8 cellular contexts compared by ENCODE assay signal in genomic region chr4:72302981-72303704, GRCh38.
A peak's percentile ranks its signal among the peaks of the same experiment; 100 is the strongest.
DNase-seq lines count a peak whose midpoint lies in the region; ATAC-seq and TF ChIP-seq lines count a peak whose summit lies in the region.

No MANE protein-coding gene starts in this region.

- CTCF ChIA-PET in PC-3 (lab: Charles Lee): interaction anchor here (0.6 to 1.8 kb wide), 3 partner anchors 22 to 206 kb away, joined by 4 to 7 read pairs (median 5); no protein-coding TSS in a partner anchor

- no peaks in the 10 kb centered on the region for H3K9me3 Mint-ChIP-seq in activated T-helper 1 cell treated with anti-CD3 and anti-CD28 coated beads, Interleukin-12 subunit alpha, Interleukin-12 subunit beta, Interleukin-2, Interleukin-4 antibody, amounts not matched to agents 30 ng/mL and 10 ng/mL and 1 ng/mL, durations not matched to agents 14 hours and 24 hours and 36 hours

- H3K9ac ChIP-seq in PC-3 (ENCODE audit: low read length): no peak overlapping the region

- H3K4me3 ChIP-seq in PC-3 (ENCODE audit: low read length) (no peak overlapping the region), left ventricle myocardium inferior (no peak overlapping the region), sigmoid colon (no peak overlapping the region)

- H3K4me3 Mint-ChIP-seq in activated T-helper 1 cell treated with anti-CD3 and anti-CD28 coated beads, Interleukin-12 subunit alpha, Interleukin-12 subunit beta, Interleukin-2, Interleukin-4 antibody, amounts not matched to agents 30 ng/mL and 10 ng/mL and 1 ng/mL, durations not matched to agents 14 hours and 24 hours and 36 hours: no peak overlapping the region

- ATAC-seq in GM19035 (IDR thresholded peaks at IDR 0.05; ENCODE audit: unreplicated experiment) (peak; percentile 95), HG03103 (IDR thresholded peaks at IDR 0.05; ENCODE audit: low read depth, unreplicated experiment) (peak; percentile 84), PC-3 (peak; percentile 93)

- H3F3A ChIP-seq in PC-3 (ENCODE audit: low read length, unreplicated experiment): no peaks in the 10 kb centered on the region

- H3K27ac ChIP-seq in PC-3 (ENCODE audit: low read length) (no peak overlapping the region), left ventricle myocardium inferior (replicated peaks) (no peak overlapping the region), sigmoid colon (no peak overlapping the region)

- WGBS in sigmoid colon, 2 donors: 52 to 71% methylated on average over 4 of the region's 4 CpGs

- H3K27ac Mint-ChIP-seq in activated T-helper 1 cell treated with anti-CD3 and anti-CD28 coated beads, Interleukin-12 subunit alpha, Interleukin-12 subunit beta, Interleukin-2, Interleukin-4 antibody, amounts not matched to agents 30 ng/mL and 10 ng/mL and 1 ng/mL, durations not matched to agents 14 hours and 24 hours and 36 hours: no peak overlapping the region

- peak; percentile 32 for DNase-seq in COLO829 (ENCODE audit: low spot score)
- DNase-seq in PC-3: peak; percentile 80
- peak; percentile 4 for DNase-seq in activated T-helper 1 cell treated with anti-CD3 and anti-CD28 coated beads, Interleukin-12 subunit alpha, Interleukin-12 subunit beta, Interleukin-2, Interleukin-4 antibody, amounts not matched to agents 30 ng/mL and 10 ng/mL and 1 ng/mL, durations not matched to agents 14 hours and 24 hours and 36 hours (ENCODE audit: low spot score)
- DNase-seq in left ventricle myocardium inferior: no peak
- no peak for DNase-seq in sigmoid colon
- DNase-seq in middle frontal gyrus (ENCODE audit: extremely low spot score, low spot score): no peak

- H3K4me1 Mint-ChIP-seq in activated T-helper 1 cell treated with anti-CD3 and anti-CD28 coated beads, Interleukin-12 subunit alpha, Interleukin-12 subunit beta, Interleukin-2, Interleukin-4 antibody, amounts not matched to agents 30 ng/mL and 10 ng/mL and 1 ng/mL, durations not matched to agents 14 hours and 24 hours and 36 hours (ENCODE audit: low read depth): no peaks in the 10 kb centered on the region

- no TSS peak for BruUV-seq in PC-3 (replicated peaks; lab: Mats Ljungman, UMichigan)

- intact Hi-C loops in PC-3 (cut with micrococcal nuclease): no loop called here
- intact Hi-C loops in activated T-helper 1 cell treated with anti-CD3 and anti-CD28 coated beads, Interleukin-12 subunit alpha, Interleukin-12 subunit beta, Interleukin-2, Interleukin-4 antibody, amounts not matched to agents 30 ng/mL and 10 ng/mL and 1 ng/mL, durations not matched to agents 14 hours and 24 hours and 36 hours (cut with micrococcal nuclease): no loop called here
- intact Hi-C loops in left ventricle myocardium inferior (cut with micrococcal nuclease): no loop called here
- intact Hi-C loops in sigmoid colon (cut with DNase I): no loop called here

- TF ChIP-seq POLR2A in sigmoid colon (IDR thresholded peaks at IDR 0.05): no peak

- H3K27me3 ChIP-seq in PC-3 (ENCODE audit: low read length) (no peaks in the 10 kb centered on the region), left ventricle myocardium inferior (ENCODE audit: low read depth) (no peaks in the 10 kb centered on the region), sigmoid colon (no peaks in the 10 kb centered on the region)

- POLR2A ChIA-PET in PC-3 (lab: Charles Lee; ENCODE audit: unreplicated experiment): no interaction called here

- H3K79me2 ChIP-seq in PC-3 (ENCODE audit: low read length): no peaks in the 10 kb centered on the region

- no peaks in the 10 kb centered on the region for H3K9me3 ChIP-seq in PC-3 (ENCODE audit: low read length)
- H3K9me3 ChIP-seq in left ventricle myocardium inferior (replicated peaks): no peaks in the 10 kb centered on the region
- no peaks in the 10 kb centered on the region for H3K9me3 ChIP-seq in sigmoid colon

- H3K36me3 Mint-ChIP-seq in activated T-helper 1 cell treated with anti-CD3 and anti-CD28 coated beads, Interleukin-12 subunit alpha, Interleukin-12 subunit beta, Interleukin-2, Interleukin-4 antibody, amounts not matched to agents 30 ng/mL and 10 ng/mL and 1 ng/mL, durations not matched to agents 14 hours and 24 hours and 36 hours (ENCODE audit: low read depth): no peaks in the 10 kb centered on the region

- peaks cover 2% of the 10 kb centered on the region for H3K27me3 Mint-ChIP-seq in activated T-helper 1 cell treated with anti-CD3 and anti-CD28 coated beads, Interleukin-12 subunit alpha, Interleukin-12 subunit beta, Interleukin-2, Interleukin-4 antibody, amounts not matched to agents 30 ng/mL and 10 ng/mL and 1 ng/mL, durations not matched to agents 14 hours and 24 hours and 36 hours (ENCODE audit: insufficient read depth)

- H4K20me1 ChIP-seq in PC-3 (ENCODE audit: low read length): no peaks in the 10 kb centered on the region

- no peaks in the 10 kb centered on the region for H3K9me2 ChIP-seq in PC-3 (replicated peaks; ENCODE audit: low read length)

- no peaks in the 10 kb centered on the region for H3K4me1 ChIP-seq in PC-3 (ENCODE audit: insufficient read depth, low read length)
- no peaks in the 10 kb centered on the region for H3K4me1 ChIP-seq in left ventricle myocardium inferior
- H3K4me1 ChIP-seq in sigmoid colon: no peaks in the 10 kb centered on the region

- no peak overlapping the region for H3K4me2 ChIP-seq in PC-3 (ENCODE audit: low read length)

- H2AFZ ChIP-seq in PC-3 (ENCODE audit: low read length): no peak overlapping the region

- TF ChIP-seq EP300 in sigmoid colon (IDR thresholded peaks at IDR 0.05): no peak

- TF ChIP-seq CTCF in PC-3 (conservative IDR thresholded peaks at IDR 0.05; ENCODE audit: low read depth, low read length): peak; percentile 93
- peak; percentile 76 for TF ChIP-seq CTCF in left ventricle myocardium inferior (IDR thresholded peaks at IDR 0.05; ENCODE audit: borderline replicate concordance)
- peak; percentile 18 to 66 (median 36) for TF ChIP-seq CTCF in sigmoid colon (IDR thresholded peaks at IDR 0.05)

- H3K36me3 ChIP-seq in PC-3 (ENCODE audit: low read depth, low read length) (no peaks in the 10 kb centered on the region), left ventricle myocardium inferior (no peaks in the 10 kb centered on the region), sigmoid colon (no peaks in the 10 kb centered on the region)

Comparison
In these comparisons a context has a peak if more than half of its experiments do, and no peak if none do; other contexts are left out.
1. DNase-seq: peak in COLO829 (single experiment), PC-3 (single experiment) and activated T-helper 1 cell treated with anti-CD3 and anti-CD28 coated beads, Interleukin-12 subunit alpha, Interleukin-12 subunit beta, Interleukin-2, Interleukin-4 antibody, amounts not matched to agents 30 ng/mL and 10 ng/mL and 1 ng/mL, durations not matched to agents 14 hours and 24 hours and 36 hours (single experiment); none in left ventricle myocardium inferior (single experiment), sigmoid colon (single experiment) and middle frontal gyrus (single experiment).
2. CTCF ChIP-seq: peak in every context shown above with its lines; median percentile 93 in PC-3; 76 in left ventricle myocardium inferior; 36 in sigmoid colon.
3. Peak in every context shown above with its lines, with median percentiles within 50 percentile points of each other: ATAC-seq.